ENCODE assay signal across 1 cellular context in the genomic region with DNA sequence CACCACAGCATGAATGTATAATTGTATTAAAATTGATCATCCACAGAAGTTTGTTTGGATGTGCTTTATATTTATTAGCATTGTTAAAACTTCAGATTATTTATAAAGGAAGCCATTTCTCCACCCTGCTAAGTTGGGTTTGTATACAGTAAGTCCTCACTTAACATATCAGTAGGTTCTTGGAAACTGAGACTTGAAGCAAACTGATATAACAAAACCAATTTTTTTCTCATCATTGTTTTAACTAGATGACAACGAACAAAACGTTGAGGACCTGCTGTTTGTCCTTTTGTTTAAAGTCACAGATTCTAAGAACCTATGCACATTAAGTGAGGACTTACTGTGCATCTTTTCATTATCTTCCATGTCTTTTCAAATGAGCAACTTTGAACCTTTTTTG.
TF ChIP-seq lines count a peak whose summit lies in the region.

No MANE protein-coding gene starts in this region.

TF ChIP-seq in WTC11, 78 proteins besides CTCF, POLR2A, EP300 and RAD21 (continued from another document):
- TF ChIP-seq, protein P1, sequence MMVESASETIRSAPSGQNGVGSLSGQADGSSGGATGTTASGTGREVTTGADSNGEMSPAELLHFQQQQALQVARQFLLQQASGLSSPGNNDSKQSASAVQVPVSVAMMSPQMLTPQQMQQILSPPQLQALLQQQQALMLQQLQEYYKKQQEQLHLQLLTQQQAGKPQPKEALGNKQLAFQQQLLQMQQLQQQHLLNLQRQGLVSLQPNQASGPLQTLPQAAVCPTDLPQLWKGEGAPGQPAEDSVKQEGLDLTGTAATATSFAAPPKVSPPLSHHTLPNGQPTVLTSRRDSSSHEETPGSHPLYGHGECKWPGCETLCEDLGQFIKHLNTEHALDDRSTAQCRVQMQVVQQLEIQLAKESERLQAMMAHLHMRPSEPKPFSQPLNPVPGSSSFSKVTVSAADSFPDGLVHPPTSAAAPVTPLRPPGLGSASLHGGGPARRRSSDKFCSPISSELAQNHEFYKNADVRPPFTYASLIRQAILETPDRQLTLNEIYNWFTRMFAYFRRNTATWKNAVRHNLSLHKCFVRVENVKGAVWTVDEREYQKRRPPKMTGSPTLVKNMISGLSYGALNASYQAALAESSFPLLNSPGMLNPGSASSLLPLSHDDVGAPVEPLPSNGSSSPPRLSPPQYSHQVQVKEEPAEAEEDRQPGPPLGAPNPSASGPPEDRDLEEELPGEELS (CRISPR knock-in tag; IDR thresholded peaks at IDR 0.05) = no peak
- TF ChIP-seq TP53 (CRISPR knock-in tag; IDR thresholded peaks at IDR 0.05) (no peak), PRRX2 (CRISPR knock-in tag; IDR thresholded peaks at IDR 0.05) (no peak), RORB (CRISPR knock-in tag; IDR thresholded peaks at IDR 0.05) (no peak)
- TF ChIP-seq, protein P2, sequence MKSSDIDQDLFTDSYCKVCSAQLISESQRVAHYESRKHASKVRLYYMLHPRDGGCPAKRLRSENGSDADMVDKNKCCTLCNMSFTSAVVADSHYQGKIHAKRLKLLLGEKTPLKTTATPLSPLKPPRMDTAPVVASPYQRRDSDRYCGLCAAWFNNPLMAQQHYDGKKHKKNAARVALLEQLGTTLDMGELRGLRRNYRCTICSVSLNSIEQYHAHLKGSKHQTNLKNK (CRISPR knock-in tag; IDR thresholded peaks at IDR 0.05) = no peak
